ENCODE assay signal across 17 cellular contexts in genomic region chr4:136742330-136742729, GRCh38.
DNase-seq lines count a peak whose midpoint lies in the region; ATAC-seq and TF ChIP-seq lines count a peak whose summit lies in the region.
"Had no signal": no experiment of that assay in that cellular context is flagged by ENCODE, and none has a peak within 500 bp of the region (broad histone marks: within the 10 kb centered on the region; RNA-seq: fewer than 3 reads in every experiment).

No MANE protein-coding gene starts in this region.

- H3K27ac ChIP-seq in PC-3 (ENCODE audit: low read length): peak overlapping the region; percentile 78
- H3K27ac ChIP-seq: left lung, skin epidermis had no signal

- H3K4me3 ChIP-seq in PC-3 (ENCODE audit: low read length): peak overlapping the region; percentile 27; the same call in 1 of the 2 replicates
- H3K4me3 ChIP-seq: left lung, skin epidermis had no signal

- H2AFZ ChIP-seq in PC-3 (ENCODE audit: low read length): peak overlapping the region; percentile 84

- H3K4me1 ChIP-seq in PC-3 (ENCODE audit: insufficient read depth, low read length): peaks cover 15% of the 10 kb centered on the region
- H3K4me1 ChIP-seq: left lung had no signal

- no peaks in the 10 kb centered on the region for H3K79me2 ChIP-seq in PC-3 (ENCODE audit: low read length)

- DNase-seq in ELR (ENCODE audit: low read depth) (peak; percentile 73), PC-3 (peak; percentile 45), fibroblast of gingiva (ENCODE audit: low read depth) (peak; percentile 47), osteocyte (ENCODE audit: extremely low spot score, unreplicated experiment) (no peak), GM19240 (ENCODE audit: insufficient read length, low spot score) (no peak), endothelial cell (ENCODE audit: low spot score) (no peak), SW480 (ENCODE audit: low spot score) (no peak)
- DNase-seq in effector memory CD8-positive, alpha-beta T cell: no peak
- DNase-seq: central memory CD4-positive, alpha-beta T cell; DMS 273 treated with DMSO at 0.1 percent for 48 hours; effector memory CD4-positive, alpha-beta T cell; left lung; NCI-H1092; RPMI8226; stimulated activated CD4-positive, alpha-beta T cell treated with anti-CD3 and anti-CD28 coated beads, Interleukin-4, amount 100 ng/mL, for 24 hours had no signal

- H3K4me1 Mint-ChIP-seq in osteocyte (ENCODE audit: unreplicated experiment) (peaks cover 12% of the 10 kb centered on the region), endothelial cell (ENCODE audit: unreplicated experiment) (no peaks in the 10 kb centered on the region)
- no peaks in the 10 kb centered on the region for H3K4me1 Mint-ChIP-seq in effector memory CD8-positive, alpha-beta T cell (ENCODE audit: low read depth in 2 of 2)
- H3K4me1 Mint-ChIP-seq: activated T-helper 17 cell treated with anti-CD3 and anti-CD28 coated beads, Interleukin-2, amount 50 U/mL, for 72 hours had no signal

- ATAC-seq in PC-3: peak; percentile 63
- ATAC-seq in effector memory CD8-positive, alpha-beta T cell (replicated peaks): no peak
- ATAC-seq: activated T-helper 17 cell treated with anti-CD3 and anti-CD28 coated beads, Interleukin-2, amount 50 U/mL, for 72 hours; left lung had no signal

- intact Hi-C loops in PC-3 (cut with micrococcal nuclease): no loop called here

- H3K4me2 ChIP-seq in PC-3 (ENCODE audit: low read length): peak overlapping the region; percentile 63

- no peaks in the 10 kb centered on the region for H3K9me3 ChIP-seq in PC-3 (ENCODE audit: low read length)

- no peaks in the 10 kb centered on the region for H3F3A ChIP-seq in PC-3 (ENCODE audit: low read length, unreplicated experiment)

- H3K36me3 Mint-ChIP-seq in osteocyte (ENCODE audit: unreplicated experiment) (no peaks in the 10 kb centered on the region), endothelial cell (ENCODE audit: low read depth, unreplicated experiment) (peaks cover 3% of the 10 kb centered on the region)
- H3K36me3 Mint-ChIP-seq in effector memory CD8-positive, alpha-beta T cell (ENCODE audit: insufficient read depth): no peaks in the 10 kb centered on the region

- no peaks in the 10 kb centered on the region for H4K20me1 ChIP-seq in PC-3 (ENCODE audit: low read length)

- POLR2A ChIA-PET in PC-3 (lab: Charles Lee; ENCODE audit: unreplicated experiment): no interaction called here

- H3K36me3 ChIP-seq in PC-3 (ENCODE audit: low read depth, low read length): no peaks in the 10 kb centered on the region
- H3K36me3 ChIP-seq: left lung had no signal

- CTCF ChIA-PET in PC-3 (lab: Charles Lee): no interaction called here

- H3K9me3 Mint-ChIP-seq in osteocyte (ENCODE audit: unreplicated experiment): peaks cover 7% of the 10 kb centered on the region
- H3K9me3 Mint-ChIP-seq in endothelial cell (ENCODE audit: unreplicated experiment): no peaks in the 10 kb centered on the region
- no peaks in the 10 kb centered on the region for H3K9me3 Mint-ChIP-seq in effector memory CD8-positive, alpha-beta T cell

- no TSS peak for BruUV-seq in PC-3 (replicated peaks; lab: Mats Ljungman, UMichigan)

- peak overlapping the region; percentile 52 for H3K9ac ChIP-seq in PC-3 (ENCODE audit: low read length)

- H3K27me3 Mint-ChIP-seq in osteocyte (ENCODE audit: unreplicated experiment) (no peaks in the 10 kb centered on the region), endothelial cell (ENCODE audit: unreplicated experiment) (no peaks in the 10 kb centered on the region)
- H3K27me3 Mint-ChIP-seq in effector memory CD8-positive, alpha-beta T cell: no peaks in the 10 kb centered on the region
- H3K27me3 Mint-ChIP-seq: activated T-helper 17 cell treated with anti-CD3 and anti-CD28 coated beads, Interleukin-2, amount 50 U/mL, for 72 hours had no signal

- H3K27me3 ChIP-seq in PC-3 (ENCODE audit: low read length): no peaks in the 10 kb centered on the region
- H3K27me3 ChIP-seq: left lung had no signal

- H3K4me3 Mint-ChIP-seq in osteocyte (ENCODE audit: unreplicated experiment): no peak overlapping the region
- H3K4me3 Mint-ChIP-seq in endothelial cell (ENCODE audit: unreplicated experiment): no peak overlapping the region
- H3K4me3 Mint-ChIP-seq in effector memory CD8-positive, alpha-beta T cell: no peak overlapping the region
- H3K4me3 Mint-ChIP-seq: activated T-helper 17 cell treated with anti-CD3 and anti-CD28 coated beads, Interleukin-2, amount 50 U/mL, for 72 hours had no signal

- H3K27ac Mint-ChIP-seq in osteocyte (ENCODE audit: unreplicated experiment): peak overlapping the region; percentile 64
- no peak overlapping the region for H3K27ac Mint-ChIP-seq in endothelial cell (ENCODE audit: unreplicated experiment)
- no peak overlapping the region for H3K27ac Mint-ChIP-seq in effector memory CD8-positive, alpha-beta T cell
- H3K27ac Mint-ChIP-seq: activated T-helper 17 cell treated with anti-CD3 and anti-CD28 coated beads, Interleukin-2, amount 50 U/mL, for 72 hours had no signal

- H3K9me2 ChIP-seq in PC-3 (replicated peaks; ENCODE audit: low read length): no peaks in the 10 kb centered on the region

- no peak for TF ChIP-seq CTCF in PC-3 (conservative IDR thresholded peaks at IDR 0.05; ENCODE audit: low read depth, low read length)
- TF ChIP-seq CTCF in osteocyte (IDR thresholded peaks at IDR 0.05): no peak
- no peak for TF ChIP-seq CTCF in endothelial cell (IDR thresholded peaks at IDR 0.05; ENCODE audit: unreplicated experiment)

Comparison
In these comparisons a context has a peak if more than half of its experiments do, and no peak if none do; other contexts are left out.
1. DNase-seq: peak in ELR (single experiment), PC-3 (single experiment) and fibroblast of gingiva (single experiment); none in osteocyte (single experiment), GM19240 (single experiment), endothelial cell (single experiment), SW480 (single experiment) and effector memory CD8-positive, alpha-beta T cell (0 of 3).